8 cellular contexts compared by ENCODE assay signal in genomic region chr9:3526903-3527652, GRCh38. TPM values are rescaled to one million over a fixed set of nuclear protein-coding genes. Genes with fewer than 3 reads are reported as not detected.
DNase-seq lines count a peak whose midpoint lies in the region; ATAC-seq and TF ChIP-seq lines count a peak whose summit lies in the region.

No MANE protein-coding gene starts in this region.

- peak; percentile 67 for DNase-seq in DMS53 (lab: John Stamatoyannopoulos, UW)
- no peak for DNase-seq in DMS53 treated with DMSO at 0.1 percent for 48 hours (lab: John Stamatoyannopoulos, UW; ENCODE audit: unreplicated experiment)
- DNase-seq in HT-29 (ENCODE audit: low spot score), result peak; percentile 78
- DNase-seq in SJCRH30, result peak; percentile 11 to 49
- DNase-seq in effector CD4-positive, alpha-beta T cell, result peak; percentile 66
- DNase-seq in midbrain (lab: John Stamatoyannopoulos, UW), result peak; percentile 66
- DNase-seq in vagina (ENCODE audit: extremely low spot score in 2 of 2), result no peak

- peak; percentile 41 for ATAC-seq in GM21515 (IDR thresholded peaks at IDR 0.05; ENCODE audit: unreplicated experiment)

- H3K4me1 ChIP-seq in SJCRH30, result peaks cover 13% of the 10 kb centered on the region; the same call in 1 of the 2 replicates
- peaks cover 26% of the 10 kb centered on the region for H3K4me1 ChIP-seq in vagina

- H3K27me3 ChIP-seq in SJCRH30 (no peaks in the 10 kb centered on the region), vagina (no peaks in the 10 kb centered on the region)

- H3K4me3 ChIP-seq in SJCRH30 (peak overlapping the region; percentile 93), vagina (peak overlapping the region; percentile 66 to 89)

- intact Hi-C loops in vagina (cut with DNase I), result no loop called here

- peak overlapping the region; percentile 100 for H3K27ac ChIP-seq in SJCRH30
- peak overlapping the region; percentile 100 for H3K27ac ChIP-seq in vagina

- no peak for TF ChIP-seq POLR2A in vagina (IDR thresholded peaks at IDR 0.05)

- H3K9me3 ChIP-seq in SJCRH30 (replicated peaks) (no peaks in the 10 kb centered on the region), vagina (no peaks in the 10 kb centered on the region)

- TF ChIP-seq CTCF in vagina (IDR thresholded peaks at IDR 0.05), result no peak

- H3K36me3 ChIP-seq in SJCRH30, result no peaks in the 10 kb centered on the region
- H3K36me3 ChIP-seq in vagina, result no peaks in the 10 kb centered on the region

RNA-seq across cellular contexts. Expression of gene RFX3, which starts 1.3 kb away (rescaled TPM):
- 3.4 and 4.6 TPM in 2 replicates for total RNA-seq in HT-29 (2014; rRNA removed; shearing (Covaris generic))
- 2.7 and 5.1 TPM in 2 replicates for total RNA-seq in SJCRH30 (2014; rRNA removed; shearing (Covaris generic))
- 11.8 TPM for total RNA-seq in vagina

Comparison
In these comparisons a context has a peak if more than half of its experiments do, and no peak if none do; other contexts are left out.
1. DNase-seq: peak in DMS53 (single experiment), HT-29 (single experiment), SJCRH30 (2 of 2), effector CD4-positive, alpha-beta T cell (single experiment) and midbrain (single experiment); none in DMS53 treated with DMSO at 0.1 percent for 48 hours (single experiment) and vagina (0 of 2).